In genomic region chr9:111094433-111095421, GRCh38 we compare ENCODE assay signal across 8 cellular contexts. TPM values are rescaled to one million over a fixed set of nuclear protein-coding genes. Genes with fewer than 3 reads are reported as not detected.
A peak's percentile ranks its signal among the peaks of the same experiment; 100 is the strongest.
DNase-seq lines count a peak whose midpoint lies in the region; ATAC-seq and TF ChIP-seq lines count a peak whose summit lies in the region.
"Had no signal": no experiment of that assay in that cellular context is flagged by ENCODE, and none has a peak within 500 bp of the region (broad histone marks: within the 10 kb centered on the region; RNA-seq: fewer than 3 reads in every experiment).

No MANE protein-coding gene starts in this region.

- peak; percentile 24 for DNase-seq in HK-2 (ENCODE audit: unreplicated experiment)
- DNase-seq in amniotic stem cell (lab: John Stamatoyannopoulos, UW) = peak; percentile 61
- no peak for DNase-seq in left lobe of liver (ENCODE audit: low spot score)
- DNase-seq in upper lobe of right lung = no peak
- DNase-seq in activated CD4-positive, CD25-positive, alpha-beta regulatory T cell (lab: John Stamatoyannopoulos, UW) = no peak
- DNase-seq in DMS153 treated with DMSO at 0.1 percent for 48 hours (lab: John Stamatoyannopoulos, UW; ENCODE audit: unreplicated experiment) = no peak
- DNase-seq in SIG-M5 (lab: John Stamatoyannopoulos, UW) = no peak
- DNase-seq: activated B cell treated with CpG ODN at 0.5 μM for 24 hours had no signal

- no peak overlapping the region for H3K4me3 ChIP-seq in upper lobe of right lung

- no peak for TF ChIP-seq CTCF in upper lobe of right lung (IDR thresholded peaks at IDR 0.05)

- H3K27me3 ChIP-seq in upper lobe of right lung = no peaks in the 10 kb centered on the region

- peak; percentile 38 for ATAC-seq in left lobe of liver
- peak; percentile 90 for ATAC-seq in upper lobe of right lung

- no peaks in the 10 kb centered on the region for H3K36me3 ChIP-seq in upper lobe of right lung

- no peaks in the 10 kb centered on the region for H3K9me3 ChIP-seq in upper lobe of right lung

- no peak overlapping the region for H3K27ac ChIP-seq in upper lobe of right lung

- peaks cover 9% of the 10 kb centered on the region for H3K4me1 ChIP-seq in upper lobe of right lung

- intact Hi-C loops in upper lobe of right lung (cut with DNase I) = no loop called here

RNA-seq across cellular contexts. Expression of gene LPAR1, which starts 56.5 kb away (rescaled TPM):
- total RNA-seq in left lobe of liver (0.86 TPM), upper lobe of right lung (18.2 TPM)
- total RNA-seq: activated B cell treated with CpG ODN at 0.5 μM for 24 hours had no signal

Comparison
In these comparisons a context has a peak if more than half of its experiments do, and no peak if none do; other contexts are left out.
1. DNase-seq: peak in HK-2 (single experiment) and amniotic stem cell (single experiment); none in left lobe of liver (single experiment), upper lobe of right lung (single experiment), activated CD4-positive, CD25-positive, alpha-beta regulatory T cell (0 of 4), DMS153 treated with DMSO at 0.1 percent for 48 hours (single experiment) and SIG-M5 (single experiment).
2. RNA of gene LPAR1, which starts 56.5 kb away (total RNA-seq): 18.2 TPM in upper lobe of right lung (single experiment); 0.86 TPM in left lobe of liver (single experiment); every median in the first group is over 10 times any median in the second.